ENCODE assay signal across 9 cellular contexts in the genomic region with DNA sequence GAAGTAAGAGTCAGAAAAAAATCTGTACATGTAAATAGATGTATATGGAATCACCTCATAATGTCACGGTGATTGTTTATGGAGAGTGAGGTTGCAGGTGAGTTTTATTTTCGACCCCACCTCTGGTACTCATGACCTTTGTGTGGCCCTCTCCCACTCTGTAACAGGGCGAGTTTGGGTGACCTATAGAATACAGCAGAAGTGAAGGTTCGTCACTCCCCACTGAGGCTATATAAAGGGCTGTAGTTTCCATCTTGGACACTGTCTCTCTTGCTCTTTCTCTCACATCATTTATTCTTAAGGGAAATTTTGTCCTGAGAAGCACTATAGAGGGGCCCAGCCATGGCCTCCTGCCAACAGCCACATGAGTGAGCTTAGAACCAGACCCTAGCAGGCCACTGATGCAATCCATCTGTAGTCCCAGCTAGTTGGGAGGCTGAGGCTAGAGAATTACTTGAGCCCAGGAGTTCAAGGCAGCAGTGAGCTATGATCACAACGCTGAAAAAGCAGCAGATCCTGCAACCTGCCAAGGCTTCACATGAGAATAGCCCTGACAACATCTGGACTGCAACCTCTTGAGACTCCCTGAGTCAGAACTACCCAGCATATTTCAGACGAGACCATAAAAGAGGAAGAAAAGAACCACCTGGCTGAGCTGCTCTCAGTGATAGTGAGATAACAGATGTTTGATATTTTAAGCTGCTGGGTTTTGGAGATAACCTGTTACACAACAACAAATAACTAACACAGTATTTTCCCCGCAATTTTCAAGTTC.
DNase-seq lines count a peak whose midpoint lies in the region; ATAC-seq and TF ChIP-seq lines count a peak whose summit lies in the region.
"Had no signal": no experiment of that assay in that cellular context is flagged by ENCODE, and none has a peak within 500 bp of the region (broad histone marks: within the 10 kb centered on the region; RNA-seq: fewer than 3 reads in every experiment).

No MANE protein-coding gene starts in this region.

- no peaks in the 10 kb centered on the region for H3K27me3 Mint-ChIP-seq in glutamatergic neuron (ENCODE audit: unreplicated experiment)

- peak; percentile 60 for ATAC-seq in GM18502 (IDR thresholded peaks at IDR 0.05; ENCODE audit: poor library complexity, unreplicated experiment)
- peak; percentile 57 for ATAC-seq in GM21717 (IDR thresholded peaks at IDR 0.05; ENCODE audit: unreplicated experiment)

- H3K27ac Mint-ChIP-seq in glutamatergic neuron (ENCODE audit: unreplicated experiment) = no peak overlapping the region

- DNase-seq in HL-60 (ENCODE audit: low read depth in 1 of 2, low spot score in 1 of 2) (peak in 1 of 2 experiments; percentile 81), fibroblast of villous mesenchyme (ENCODE audit: low read depth) (peak; percentile 86), substantia nigra (lab: John Stamatoyannopoulos, UW) (no peak), glutamatergic neuron (no peak), hypothalamus (lab: John Stamatoyannopoulos, UW) (no peak), dermis blood vessel endothelial cell (no peak)
- DNase-seq: mammary epithelial cell had no signal

- H3K4me1 Mint-ChIP-seq in glutamatergic neuron (ENCODE audit: low read depth, unreplicated experiment) = peaks cover 4% of the 10 kb centered on the region

- H3K36me3 Mint-ChIP-seq in glutamatergic neuron (ENCODE audit: unreplicated experiment) = no peaks in the 10 kb centered on the region

- no peak for TF ChIP-seq CTCF in HL-60 (IDR thresholded peaks at IDR 0.05; ENCODE audit: insufficient read depth, low read length)
- no peak for TF ChIP-seq CTCF in fibroblast of villous mesenchyme (IDR thresholded peaks at IDR 0.05; ENCODE audit: insufficient read depth, low read depth, low read length)
- no peak for TF ChIP-seq CTCF in glutamatergic neuron (IDR thresholded peaks at IDR 0.05; ENCODE audit: partially characterized antibody, unreplicated experiment)

- H3K27me3 ChIP-seq in HL-60 (ENCODE audit: insufficient read depth, poor library complexity, severe bottlenecking) = no peaks in the 10 kb centered on the region

- no peak overlapping the region for H3K4me3 ChIP-seq in HL-60 (replicated peaks; ENCODE audit: insufficient read depth, low read length)
- H3K4me3 ChIP-seq in fibroblast of villous mesenchyme (ENCODE audit: low read depth, low read length) = no peak overlapping the region

- H3K27ac ChIP-seq in HL-60 (replicated peaks) (peak overlapping the region; percentile 15; the same call in 1 of the 2 replicates), substantia nigra (ENCODE audit: low read depth, low read length, poor library complexity, severe bottlenecking) (no peak overlapping the region)

- H3K9me3 Mint-ChIP-seq in glutamatergic neuron (ENCODE audit: unreplicated experiment) = no peaks in the 10 kb centered on the region

- H3K4me3 Mint-ChIP-seq in glutamatergic neuron (ENCODE audit: unreplicated experiment) = no peak overlapping the region
